Comparison of ENCODE assay signal across 8 cellular contexts in genomic region chr12:57459750-57460400, GRCh38. TPM values are rescaled to one million over a fixed set of nuclear protein-coding genes. Genes with fewer than 3 reads are reported as not detected.
DNase-seq lines count a peak whose midpoint lies in the region; FAIRE-seq and TF ChIP-seq lines count a peak whose summit lies in the region.

GLI1 (plus strand) TSS chr12:57459785; CDS start chr12:57463692, 3,907 bp downstream.

- H3K4me1 ChIP-seq in HEK293 (ENCODE audit: control insufficient read depth, insufficient read depth, low read length) (peaks cover 8% of the 10 kb centered on the region), astrocyte (ENCODE audit: insufficient read depth, low read length) (peaks cover 24% of the 10 kb centered on the region), keratinocyte (ENCODE audit: control insufficient read depth, extremely low read depth, insufficient read depth, low read length) (peaks cover 44% of the 10 kb centered on the region)

- POLR2A ChIA-PET in HEK293 (lab: Yijun Ruan, JAX): interaction anchor here (0.6 to 4.0 kb wide), 3 partner anchors 47 to 230 kb away, joined by 3 to 13 read pairs (median 11); partner anchors contain the start of genes DDIT3 and SHMT2

- peak within 1 kb of the TSS; percentile 57 for H3K4me3 ChIP-seq in HEK293 (ENCODE audit: low read depth, low read length)
- peak within 1 kb of the TSS; percentile 76 for H3K4me3 ChIP-seq in astrocyte (ENCODE audit: insufficient read depth, low read depth, low read length)
- peak within 1 kb of the TSS; percentile 50 to 96 (median 94) for H3K4me3 ChIP-seq in keratinocyte (ENCODE audit: control insufficient read depth in 2 of 3, extremely low read depth in 1 of 3, insufficient read depth in 2 of 3, low read depth in 1 of 3, low read length in 3 of 3)

- H3K4me2 ChIP-seq in astrocyte (ENCODE audit: low read length): peak within 1 kb of the TSS; percentile 99
- peak within 1 kb of the TSS; percentile 97 for H3K4me2 ChIP-seq in keratinocyte (ENCODE audit: control insufficient read depth, extremely low read depth, insufficient read depth, low read depth, low read length)

- peaks cover 5% of the 10 kb centered on the region for H3K27me3 ChIP-seq in astrocyte (ENCODE audit: insufficient read depth, low read length)
- H3K27me3 ChIP-seq in keratinocyte (ENCODE audit: control insufficient read depth, extremely low read depth, insufficient read depth, low read length): peaks cover 16% of the 10 kb centered on the region

- no peaks in the 10 kb centered on the region for H3K36me3 ChIP-seq in HEK293 (ENCODE audit: control insufficient read depth in 2 of 2, insufficient read depth in 1 of 2, low read length in 2 of 2)
- no peaks in the 10 kb centered on the region for H3K36me3 ChIP-seq in astrocyte (ENCODE audit: insufficient read depth, low read length)
- no peaks in the 10 kb centered on the region for H3K36me3 ChIP-seq in keratinocyte (ENCODE audit: control insufficient read depth in 2 of 2, extremely low read depth in 1 of 2, insufficient read depth in 2 of 2, low read length in 2 of 2)

- peak within 1 kb of the TSS; percentile 97 for H2AFZ ChIP-seq in astrocyte (ENCODE audit: low read depth, low read length)
- peak within 1 kb of the TSS; percentile 97 for H2AFZ ChIP-seq in keratinocyte (ENCODE audit: control insufficient read depth, low read length)

- H3K79me2 ChIP-seq in astrocyte (ENCODE audit: insufficient read depth, low read length): no peaks in the 10 kb centered on the region
- no peaks in the 10 kb centered on the region for H3K79me2 ChIP-seq in keratinocyte (ENCODE audit: control insufficient read depth, insufficient read depth, low read length)

- DNase-seq in AG09319 (ENCODE audit: extremely low read depth, low read depth) (peak; percentile 39), astrocyte (ENCODE audit: low read depth) (peak; percentile 21), keratinocyte (ENCODE audit: low read depth, low spot score) (no peak), substantia nigra (lab: John Stamatoyannopoulos, UW) (peak in 4 of 49 donors; percentile 36 to 50 (median 44)), DMS79 treated with DMSO at 0.1 percent for 48 hours (lab: John Stamatoyannopoulos, UW) (no peak)
- no peak for DNase-seq in stimulated activated CD4-positive, alpha-beta T cell treated with anti-CD3 and anti-CD28 coated beads, Interleukin-2, amount 100 ng/mL, for 48 hours
- DNase-seq in activated CD4-positive, alpha-beta T cell treated with anti-CD3 and anti-CD28 coated beads for 1 hour: no peak

- CTCF ChIA-PET in HEK293 (lab: Yijun Ruan, JAX): interaction anchor here (1.0 to 4.2 kb wide), 28 partner anchors 7 to 246 kb away, joined by 3 to 38 read pairs (median 5); partner anchors contain the start of genes DDIT3 and INHBC

- H3K36me3 Mint-ChIP-seq in astrocyte (ENCODE audit: low read depth, unreplicated experiment): peaks cover 5% of the 10 kb centered on the region

- FAIRE-seq in astrocyte (lab: Jason Lieb, UNC) (no peak), keratinocyte (lab: Jason Lieb, UNC) (no peak)

- peaks cover 2% of the 10 kb centered on the region for H3K9me3 Mint-ChIP-seq in astrocyte (ENCODE audit: unreplicated experiment)

- no peaks in the 10 kb centered on the region for H3K9me1 ChIP-seq in keratinocyte (ENCODE audit: control insufficient read depth, extremely low read depth, insufficient read depth, low read length)

- H3K9me3 ChIP-seq in HEK293 (ENCODE audit: control insufficient read depth, insufficient read depth, low read depth, low read length): no peaks in the 10 kb centered on the region
- H3K9me3 ChIP-seq in astrocyte (ENCODE audit: insufficient read depth, low read depth, low read length): no peaks in the 10 kb centered on the region
- no peaks in the 10 kb centered on the region for H3K9me3 ChIP-seq in keratinocyte (ENCODE audit: control insufficient read depth, low read depth, low read length)

- H3K9ac ChIP-seq in astrocyte (ENCODE audit: low read length): peak within 1 kb of the TSS; percentile 61
- H3K9ac ChIP-seq in keratinocyte (ENCODE audit: control insufficient read depth, extremely low read depth, insufficient read depth, low read length): peak within 1 kb of the TSS; percentile 76

- H3K27ac Mint-ChIP-seq in astrocyte (ENCODE audit: unreplicated experiment): peak within 1 kb of the TSS; percentile 98

- dilution Hi-C loops in keratinocyte (cut with MboI; ENCODE audit: extremely low pct_ligation_motif_present, low sequenced_read_pairs): no loop called here

- H3K4me3 Mint-ChIP-seq in astrocyte (ENCODE audit: unreplicated experiment): peak within 1 kb of the TSS; percentile 95

- H4K20me1 ChIP-seq in astrocyte (ENCODE audit: insufficient read depth, low read length) (no peaks in the 10 kb centered on the region), keratinocyte (ENCODE audit: control insufficient read depth, extremely low read depth, insufficient read depth, low read length) (no peaks in the 10 kb centered on the region)

- peaks cover 32% of the 10 kb centered on the region for H3K4me1 Mint-ChIP-seq in astrocyte (ENCODE audit: low read depth, unreplicated experiment)

- peak within 1 kb of the TSS; percentile 47; the same call in 1 of the 2 replicates for H3K27ac ChIP-seq in HEK293 (ENCODE audit: extremely low read depth, low read depth, low read length)
- peak within 1 kb of the TSS; percentile 28 for H3K27ac ChIP-seq in astrocyte (ENCODE audit: low read depth, low read length)
- peak within 1 kb of the TSS; percentile 91 for H3K27ac ChIP-seq in keratinocyte (ENCODE audit: control insufficient read depth, insufficient read depth, low read length)
- peak within 1 kb of the TSS; percentile 67 for H3K27ac ChIP-seq in substantia nigra (ENCODE audit: low read depth, low read length, poor library complexity, severe bottlenecking)

- peaks cover 14% of the 10 kb centered on the region for H3K27me3 Mint-ChIP-seq in astrocyte (ENCODE audit: low read depth, unreplicated experiment)

- no peak for TF ChIP-seq CTCF in AG09319 (IDR thresholded peaks at IDR 0.05; ENCODE audit: low read depth, low read length)
- no peak for TF ChIP-seq CTCF in HEK293 (tag by site-specific recombination; IDR thresholded peaks at IDR 0.05)
- TF ChIP-seq CTCF in astrocyte (IDR thresholded peaks at IDR 0.05; ENCODE audit: insufficient read depth, low read depth, low read length): no peak
- no peak for TF ChIP-seq CTCF in keratinocyte (optimal IDR thresholded peaks at IDR 0.05 in 1 of 3, IDR thresholded peaks at IDR 0.05 in 1 of 3, conservative IDR thresholded peaks at IDR 0.05 in 1 of 3; ENCODE audit: extremely low read depth in 1 of 3, insufficient read depth in 2 of 3, low read length in 3 of 3)

TF ChIP-seq in HEK293, 187 proteins besides CTCF, POLR2A, EP300 and RAD21 (continues in another document):
- TF ChIP-seq GLIS2 (tag by site-specific recombination; IDR thresholded peaks at IDR 0.05) (peak; percentile 92), ZNF133 (tag by site-specific recombination; IDR thresholded peaks at IDR 0.05) (no peak), ZBTB10 (tag by site-specific recombination; IDR thresholded peaks at IDR 0.05) (peak; percentile 82), OSR2 (tag by site-specific recombination; IDR thresholded peaks at IDR 0.05) (no peak), ZNF555 (tag by site-specific recombination; conservative IDR thresholded peaks at IDR 0.05) (no peak), ZBTB48 (tag by site-specific recombination; IDR thresholded peaks at IDR 0.05) (no peak), ZNF2 (tag by site-specific recombination; IDR thresholded peaks at IDR 0.05) (no peak), ZNF18 (tag by site-specific recombination; IDR thresholded peaks at IDR 0.05) (no peak), ZNF610 (tag by site-specific recombination; IDR thresholded peaks at IDR 0.05; ENCODE audit: borderline replicate concordance) (no peak), HOXA7 (CRISPR knock-in tag; IDR thresholded peaks at IDR 0.05; ENCODE audit: borderline replicate concordance) (no peak), ZNF423 (tag by site-specific recombination; IDR thresholded peaks at IDR 0.05) (no peak)

RNA-seq across cellular contexts. Expression of gene GLI1, which starts in this region (rescaled TPM):
- 5.8 and 6.8 TPM in 2 replicates for total RNA-seq in astrocyte
- polyA plus RNA-seq in keratinocyte: 1.0 to 1.4 TPM (median 1.2 TPM) in 3 replicates
- not detected for polyA plus RNA-seq in keratinocyte (2011; ENCODE audit: low read depth)
- 0.17 and 0.70 TPM in 2 replicates for polyA plus RNA-seq in keratinocyte (2011; cell fraction: cytosol; rRNA removed)
- 1.1 and 3.4 TPM in 2 replicates for polyA plus RNA-seq in keratinocyte (2011; cell fraction: nucleus; rRNA removed)
- polyA plus RNA-seq in keratinocyte (2012; ENCODE audit: low replicate concordance): 0.07 and 2.9 TPM in 2 replicates
- 0.49 to 8.1 TPM (median 2.0 TPM) in 3 replicates for polyA minus RNA-seq in keratinocyte
- polyA minus RNA-seq in keratinocyte (2011; cell fraction: cytosol; rRNA and poly(A)+ RNA removed): not detected
- polyA minus RNA-seq in keratinocyte (2011; cell fraction: nucleus; rRNA and poly(A)+ RNA removed): 0.21 and 1.4 TPM in 2 replicates

Comparison
In these comparisons a context has a peak if more than half of its experiments do, and no peak if none do; other contexts are left out.
1. DNase-seq: peak in AG09319 (single experiment) and astrocyte (single experiment); none in keratinocyte (single experiment), stimulated activated CD4-positive, alpha-beta T cell treated with anti-CD3 and anti-CD28 coated beads, Interleukin-2, amount 100 ng/mL, for 48 hours (0 of 2), DMS79 treated with DMSO at 0.1 percent for 48 hours (single experiment) and activated CD4-positive, alpha-beta T cell treated with anti-CD3 and anti-CD28 coated beads for 1 hour (single experiment).
2. H3K27ac ChIP-seq: peak in every context shown above with its lines; median percentile 91 in keratinocyte; 67 in substantia nigra; 47 in HEK293; 28 in astrocyte.
3. Peak in every context shown above with its lines, with median percentiles within 50 percentile points of each other: H3K4me3 ChIP-seq.